ENCODE assay signal across 22 cellular contexts in the genomic region with DNA sequence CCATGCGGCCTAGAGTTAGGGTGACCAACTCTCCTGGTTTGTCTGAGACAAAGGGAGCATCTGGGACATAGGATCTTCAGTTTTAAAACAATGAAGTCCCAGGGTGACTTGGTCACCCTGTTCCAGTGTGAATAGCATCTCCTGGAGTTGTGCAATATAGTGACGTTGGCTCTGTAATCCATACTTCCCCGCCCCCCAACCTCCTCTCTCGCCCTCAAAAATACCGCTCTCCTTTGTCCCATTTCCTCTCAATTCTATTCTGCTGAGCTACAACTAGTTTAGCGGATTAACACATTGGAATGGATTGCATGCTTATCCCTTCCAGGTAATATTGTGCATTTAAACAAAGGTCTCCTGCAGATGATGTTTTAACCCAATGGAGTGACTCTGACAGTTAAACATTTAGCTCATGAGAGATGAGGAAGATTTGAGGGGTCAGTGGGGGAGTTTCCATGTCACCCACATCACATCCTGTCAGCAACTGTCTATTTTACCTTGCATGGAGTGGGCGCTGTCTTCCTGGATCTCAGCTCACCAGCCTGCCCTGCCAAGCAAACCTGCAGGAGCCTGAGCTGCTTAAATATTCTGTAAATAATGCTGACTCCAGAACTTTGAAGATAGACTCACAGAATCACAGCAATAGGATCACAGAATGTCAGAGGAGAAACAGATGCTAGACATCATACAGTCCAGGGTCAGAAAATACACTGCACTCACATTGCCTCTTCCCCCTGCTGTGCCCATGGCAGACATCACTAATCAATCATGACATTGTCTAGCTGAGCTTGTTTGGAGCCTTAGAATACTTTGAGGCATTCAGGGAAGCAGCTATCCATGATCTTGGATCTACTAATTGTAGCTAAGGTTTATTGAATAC. TPM values are rescaled to one million over a fixed set of nuclear protein-coding genes. Genes with fewer than 3 reads are reported as not detected.
DNase-seq lines count a peak whose midpoint lies in the region; ATAC-seq, FAIRE-seq and TF ChIP-seq lines count a peak whose summit lies in the region.
"Had no signal": no experiment of that assay in that cellular context is flagged by ENCODE, and none has a peak within 500 bp of the region (broad histone marks: within the 10 kb centered on the region; RNA-seq: fewer than 3 reads in every experiment).

No MANE protein-coding gene starts in this region.

- peak overlapping the region; percentile 14 for H2AFZ ChIP-seq in endothelial cell of umbilical vein (ENCODE audit: low read depth, low read length)

- no peak for FAIRE-seq in endothelial cell of umbilical vein (lab: Jason Lieb, UNC)
- FAIRE-seq: HTR-8/SVneo, urothelium cell line had no signal

- POLR2A ChIA-PET in activated CD8-positive, alpha-beta T cell treated with anti-CD3 and anti-CD28 coated beads for 36 hours (lab: Charles Lee), result no interaction called here
- POLR2A ChIA-PET in activated CD8-positive, alpha-beta T cell treated with anti-CD3 and anti-CD28 coated beads, Interleukin-2, amount 10 ng/mL, durations not matched to agents 7 days and 5 days (lab: Charles Lee), result interaction anchor here (0.6 to 4.0 kb wide), 2 partner anchors 43 to 105 kb away, joined by 3 to 23 read pairs; a partner anchor contains a TSS
- POLR2A ChIA-PET in endothelial cell of umbilical vein (lab: Charles Lee), result no interaction called here

- ATAC-seq in activated CD8-positive, alpha-beta T cell treated with anti-CD3 and anti-CD28 coated beads for 36 hours, result peak; percentile 38
- ATAC-seq in activated CD8-positive, alpha-beta T cell treated with anti-CD3 and anti-CD28 coated beads, Interleukin-2, amount 10 ng/mL, durations not matched to agents 7 days and 5 days, result no peak
- ATAC-seq: activated T-cell treated with anti-CD3 and anti-CD28 coated beads, Interleukin-2, amount 50 U/mL, for 4 hours; CD8-positive, alpha-beta T cell; Panc1 had no signal

- CTCF ChIA-PET in activated CD8-positive, alpha-beta T cell treated with anti-CD3 and anti-CD28 coated beads for 36 hours (lab: Charles Lee), result interaction anchor here (1.5 to 2.3 kb wide), 3 partner anchors 299 to 460 kb away, joined by 5 to 10 read pairs (median 5); no protein-coding TSS in a partner anchor
- CTCF ChIA-PET in activated CD8-positive, alpha-beta T cell treated with anti-CD3 and anti-CD28 coated beads, Interleukin-2, amount 10 ng/mL, durations not matched to agents 7 days and 5 days (lab: Charles Lee), result interaction anchor here (0.6 to 2.4 kb wide), 6 partner anchors 22 to 604 kb away, joined by 3 to 10 read pairs (median 4); a partner anchor contains a TSS
- CTCF ChIA-PET in endothelial cell of umbilical vein (lab: Charles Lee), result interaction anchor here (1.1 to 1.5 kb wide), 3 partner anchors 147 to 461 kb away, joined by 3 to 5 read pairs (median 5); no protein-coding TSS in a partner anchor

- H3K79me2 ChIP-seq in endothelial cell of umbilical vein (ENCODE audit: control insufficient read depth, insufficient read depth, low read length), result no peaks in the 10 kb centered on the region

- peaks cover 10% of the 10 kb centered on the region for H3K4me1 Mint-ChIP-seq in activated CD8-positive, alpha-beta T cell treated with anti-CD3 and anti-CD28 coated beads for 36 hours (ENCODE audit: low read depth)
- peaks cover 30% of the 10 kb centered on the region for H3K4me1 Mint-ChIP-seq in activated CD8-positive, alpha-beta T cell treated with anti-CD3 and anti-CD28 coated beads, Interleukin-2, amount 10 ng/mL, durations not matched to agents 7 days and 5 days (ENCODE audit: low read depth)
- peaks cover 63% of the 10 kb centered on the region for H3K4me1 Mint-ChIP-seq in osteocyte (ENCODE audit: unreplicated experiment)

- no peaks in the 10 kb centered on the region for H3K9me3 Mint-ChIP-seq in activated CD8-positive, alpha-beta T cell treated with anti-CD3 and anti-CD28 coated beads for 36 hours
- no peaks in the 10 kb centered on the region for H3K9me3 Mint-ChIP-seq in activated CD8-positive, alpha-beta T cell treated with anti-CD3 and anti-CD28 coated beads, Interleukin-2, amount 10 ng/mL, durations not matched to agents 7 days and 5 days (ENCODE audit: insufficient read depth)
- H3K9me3 Mint-ChIP-seq in osteocyte (ENCODE audit: unreplicated experiment), result no peaks in the 10 kb centered on the region
- H3K9me3 Mint-ChIP-seq: activated T-cell treated with anti-CD3 and anti-CD28 coated beads, Interleukin-2, amount 50 U/mL, for 4 hours; CD8-positive, alpha-beta T cell; neural crest cell had no signal

- DNase-seq in activated CD8-positive, alpha-beta T cell treated with anti-CD3 and anti-CD28 coated beads for 36 hours, result no peak
- DNase-seq in activated CD8-positive, alpha-beta T cell treated with anti-CD3 and anti-CD28 coated beads, Interleukin-2, amount 10 ng/mL, durations not matched to agents 7 days and 5 days, result no peak
- peak; percentile 75 for DNase-seq in MV-4-11 (lab: John Stamatoyannopoulos, UW)
- no peak for DNase-seq in endothelial cell of umbilical vein (ENCODE audit: low read depth, low spot score)
- no peak for DNase-seq in osteocyte (ENCODE audit: extremely low spot score, unreplicated experiment)
- DNase-seq in retina, result no peak
- no peak for DNase-seq in stimulated activated CD4-positive, alpha-beta T cell treated with anti-CD3 and anti-CD28 coated beads, Interleukin-1b, Interleukin-23, amount 100 ng/mL, for 48 hours
- DNase-seq in SHP77 (lab: John Stamatoyannopoulos, UW), result no peak
- DNase-seq: activated CD4-positive, alpha-beta T cell treated with anti-CD3 and anti-CD28 coated beads, Interleukin-2, amount 50 U/mL, for 4 hours; activated T-cell treated with anti-CD3 and anti-CD28 coated beads, Interleukin-2, amount 50 U/mL, for 4 hours; CD8-positive, alpha-beta T cell; DMS79; dorsolateral prefrontal cortex; esophagus squamous epithelium; NCI-H2081 treated with DMSO at 0.1 percent for 48 hours; NCI-H526 treated with DMSO at 0.1 percent for 48 hours; right cardiac atrium had no signal

- no peaks in the 10 kb centered on the region for H3K36me3 Mint-ChIP-seq in activated CD8-positive, alpha-beta T cell treated with anti-CD3 and anti-CD28 coated beads for 36 hours (ENCODE audit: low read depth)
- no peaks in the 10 kb centered on the region for H3K36me3 Mint-ChIP-seq in activated CD8-positive, alpha-beta T cell treated with anti-CD3 and anti-CD28 coated beads, Interleukin-2, amount 10 ng/mL, durations not matched to agents 7 days and 5 days (ENCODE audit: low read depth)
- H3K36me3 Mint-ChIP-seq in osteocyte (ENCODE audit: unreplicated experiment), result no peaks in the 10 kb centered on the region
- H3K36me3 Mint-ChIP-seq: CD8-positive, alpha-beta T cell had no signal

- no TSS peak for BruUV-seq in endothelial cell of umbilical vein (replicated peaks; lab: Mats Ljungman, UMichigan)

- peaks cover 0 to 2% of the 10 kb centered on the region in 2 experiments for H3K27me3 ChIP-seq in endothelial cell of umbilical vein (ENCODE audit: control insufficient read depth in 2 of 2, insufficient read depth in 2 of 2, low read length in 2 of 2)
- H3K27me3 ChIP-seq: cardiac muscle cell, esophagus squamous epithelium had no signal

- dilution Hi-C loops in endothelial cell of umbilical vein (cut with MboI; ENCODE audit: extremely low pct_ligation_motif_present, low sequenced_read_pairs), result no loop called here

- H3K4me3 Mint-ChIP-seq in activated CD8-positive, alpha-beta T cell treated with anti-CD3 and anti-CD28 coated beads for 36 hours, result no peak overlapping the region
- H3K4me3 Mint-ChIP-seq in activated CD8-positive, alpha-beta T cell treated with anti-CD3 and anti-CD28 coated beads, Interleukin-2, amount 10 ng/mL, durations not matched to agents 7 days and 5 days, result no peak overlapping the region
- H3K4me3 Mint-ChIP-seq in osteocyte (ENCODE audit: unreplicated experiment), result no peak overlapping the region
- H3K4me3 Mint-ChIP-seq: activated T-cell treated with anti-CD3 and anti-CD28 coated beads, Interleukin-2, amount 50 U/mL, for 4 hours; CD8-positive, alpha-beta T cell; neural crest cell had no signal

- H3K9me1 ChIP-seq in endothelial cell of umbilical vein (replicated peaks; ENCODE audit: control insufficient read depth, extremely low read depth, insufficient read depth, low read length), result no peaks in the 10 kb centered on the region

- no peak overlapping the region for H3K27ac ChIP-seq in endothelial cell of umbilical vein (ENCODE audit: insufficient read depth, low read depth, low read length)
- H3K27ac ChIP-seq: cardiac muscle cell, dorsolateral prefrontal cortex had no signal

- no peak for TF ChIP-seq POLR2A in endothelial cell of umbilical vein (IDR thresholded peaks at IDR 0.05; ENCODE audit: low read depth, low read length)

- no peaks in the 10 kb centered on the region for H3K27me3 Mint-ChIP-seq in activated CD8-positive, alpha-beta T cell treated with anti-CD3 and anti-CD28 coated beads for 36 hours
- peaks cover 7% of the 10 kb centered on the region for H3K27me3 Mint-ChIP-seq in activated CD8-positive, alpha-beta T cell treated with anti-CD3 and anti-CD28 coated beads, Interleukin-2, amount 10 ng/mL, durations not matched to agents 7 days and 5 days (ENCODE audit: low read depth)
- no peaks in the 10 kb centered on the region for H3K27me3 Mint-ChIP-seq in osteocyte (ENCODE audit: unreplicated experiment)

- TF ChIP-seq CTCF in activated CD8-positive, alpha-beta T cell treated with anti-CD3 and anti-CD28 coated beads for 36 hours (IDR thresholded peaks at IDR 0.05), result no peak
- TF ChIP-seq CTCF in endothelial cell of umbilical vein (IDR thresholded peaks at IDR 0.05; ENCODE audit: extremely low read depth in 1 of 2, insufficient read depth in 1 of 2, low read depth in 1 of 2, low read length in 2 of 2) (no peak), osteocyte (IDR thresholded peaks at IDR 0.05) (no peak)

- H3K36me3 ChIP-seq in endothelial cell of umbilical vein (ENCODE audit: control insufficient read depth in 2 of 2, extremely low read depth in 1 of 2, insufficient read depth in 2 of 2, low read length in 2 of 2), result no peaks in the 10 kb centered on the region
- H3K36me3 ChIP-seq: cardiac muscle cell, esophagus squamous epithelium had no signal

- no peak overlapping the region for H3K27ac Mint-ChIP-seq in activated CD8-positive, alpha-beta T cell treated with anti-CD3 and anti-CD28 coated beads for 36 hours
- no peak overlapping the region for H3K27ac Mint-ChIP-seq in activated CD8-positive, alpha-beta T cell treated with anti-CD3 and anti-CD28 coated beads, Interleukin-2, amount 10 ng/mL, durations not matched to agents 7 days and 5 days
- peak overlapping the region; percentile 58 for H3K27ac Mint-ChIP-seq in osteocyte (ENCODE audit: unreplicated experiment)
- H3K27ac Mint-ChIP-seq: CD8-positive, alpha-beta T cell had no signal

- no peak overlapping the region for H3K4me2 ChIP-seq in endothelial cell of umbilical vein (ENCODE audit: insufficient read depth, low read length)

- H4K20me1 ChIP-seq in endothelial cell of umbilical vein (replicated peaks; ENCODE audit: control insufficient read depth, extremely low read depth, insufficient read depth, low read length), result no peaks in the 10 kb centered on the region

- intact Hi-C loops in activated CD8-positive, alpha-beta T cell treated with anti-CD3 and anti-CD28 coated beads for 36 hours (cut with micrococcal nuclease), result loop anchor here (10.0 kb wide), 1 partner anchor 607 kb away; no protein-coding TSS in a partner anchor
- intact Hi-C loops in endothelial cell of umbilical vein (cut with micrococcal nuclease), result loop anchor here (5.0 kb wide), 1 partner anchor 105 kb away; no protein-coding TSS in a partner anchor

- no peak overlapping the region for H3K4me3 ChIP-seq in endothelial cell of umbilical vein (replicated peaks in 1 of 3; ENCODE audit: insufficient read depth in 1 of 3, low read depth in 1 of 3, low read length in 3 of 3)
- H3K4me3 ChIP-seq: cardiac muscle cell, dorsolateral prefrontal cortex, esophagus squamous epithelium had no signal

- H3K9ac ChIP-seq in endothelial cell of umbilical vein (replicated peaks; ENCODE audit: extremely low read depth, insufficient read depth, low read length), result no peak overlapping the region

- no peaks in the 10 kb centered on the region for H3K9me3 ChIP-seq in endothelial cell of umbilical vein (replicated peaks; ENCODE audit: control insufficient read depth, insufficient read depth, low read length)
- H3K9me3 ChIP-seq: esophagus squamous epithelium had no signal

- peaks cover 10% of the 10 kb centered on the region for H3K4me1 ChIP-seq in endothelial cell of umbilical vein (ENCODE audit: control insufficient read depth, extremely low read depth, insufficient read depth, low read length)

RNA-seq across cellular contexts. Expression of a gene that starts 43.0 kb away (rescaled TPM):
- total RNA-seq in activated CD8-positive, alpha-beta T cell treated with anti-CD3 and anti-CD28 coated beads for 36 hours, result 1 to 10 TPM; 1.9 to 3.1 TPM
- total RNA-seq in activated CD8-positive, alpha-beta T cell treated with anti-CD3 and anti-CD28 coated beads, Interleukin-2, amount 10 ng/mL, durations not matched to agents 7 days and 5 days, result 1 to 10 TPM; 1.3 to 1.7 TPM
- 4.1 TPM in 1 of 2 replicates, not detected in the other for total RNA-seq in endothelial cell of umbilical vein
- polyA plus RNA-seq in endothelial cell of umbilical vein, result 0.32 and 0.49 TPM in 2 replicates
- 0.82 and 1.1 TPM in 2 replicates for polyA plus RNA-seq in endothelial cell of umbilical vein (2011; cell fraction: cytosol; rRNA removed)
- 0.50 and 1.1 TPM in 2 replicates for polyA plus RNA-seq in endothelial cell of umbilical vein (2011; cell fraction: nucleus; rRNA removed)
- 11.5 and 15.5 TPM in 2 replicates for polyA plus RNA-seq in endothelial cell of umbilical vein (2012)
- 1.2 TPM in 1 of 2 replicates, not detected in the other for polyA minus RNA-seq in endothelial cell of umbilical vein
- not detected for polyA minus RNA-seq in endothelial cell of umbilical vein (2011; cell fraction: cytosol; rRNA and poly(A)+ RNA removed)
- not detected in 2 replicates for polyA minus RNA-seq in endothelial cell of umbilical vein (2011; cell fraction: nucleus; rRNA and poly(A)+ RNA removed)
- 1.7 and 2.1 TPM in 2 replicates for total RNA-seq in osteocyte
